Comparison of ENCODE assay signal across 10 cellular contexts in the genomic region with DNA sequence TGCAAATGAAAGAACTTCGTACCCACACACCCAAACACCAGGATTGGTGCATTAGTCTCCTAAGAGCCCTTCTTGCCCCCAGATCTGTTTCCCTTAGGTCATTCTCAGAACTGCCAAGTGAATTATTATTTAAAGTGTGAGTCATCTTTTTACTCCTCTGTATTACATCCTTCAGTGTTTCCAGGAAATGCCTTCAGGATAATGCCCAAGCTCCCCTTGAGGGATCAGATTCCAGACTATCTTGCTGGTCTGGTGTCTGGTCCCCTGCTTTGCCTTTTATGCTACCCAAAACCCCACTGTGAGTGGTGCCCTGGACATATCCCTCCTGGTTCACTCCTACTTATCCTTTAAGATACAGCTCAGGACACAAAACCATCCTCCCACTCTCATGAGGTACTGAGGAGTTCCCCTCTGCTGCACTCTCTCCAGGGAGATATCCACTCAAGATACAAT. TPM values are rescaled to one million over a fixed set of nuclear protein-coding genes. Genes with fewer than 3 reads are reported as not detected.
DNase-seq lines count a peak whose midpoint lies in the region; ATAC-seq, FAIRE-seq and TF ChIP-seq lines count a peak whose summit lies in the region.
"Had no signal": no experiment of that assay in that cellular context is flagged by ENCODE, and none has a peak within 500 bp of the region (broad histone marks: within the 10 kb centered on the region; RNA-seq: fewer than 3 reads in every experiment).

No MANE protein-coding gene starts in this region.

- FAIRE-seq in HepG2 (lab: Jason Lieb, UNC): no peak

- H3K9ac ChIP-seq in HepG2 (ENCODE audit: insufficient read depth, low read depth, low read length): no peak overlapping the region

- POLR2A ChIA-PET in HepG2 (lab: Yijun Ruan, JAX): no interaction called here

- in situ Hi-C loops in HepG2 (cut with HindIII; ENCODE audit: extremely low pct_ligation_motif_present, low pct_unique_long_range_greater_than_20kb): no loop called here

- H3K9me3 ChIP-seq in Peyer's patch (no peaks in the 10 kb centered on the region), HepG2 (ENCODE audit: low read length) (no peaks in the 10 kb centered on the region)
- H3K9me3 ChIP-seq: sigmoid colon had no signal

- H4K20me1 ChIP-seq in HepG2 (ENCODE audit: insufficient read depth, low read length): no peaks in the 10 kb centered on the region

- TF ChIP-seq EP300 in HepG2 (IDR thresholded peaks at IDR 0.05; ENCODE audit: low read depth in 2 of 2, low read length in 2 of 2): no peak
- TF ChIP-seq EP300 in HepG2 (CRISPR knock-in tag; IDR thresholded peaks at IDR 0.05; ENCODE audit: borderline replicate concordance): no peak

- H3K4me2 ChIP-seq in HepG2 (ENCODE audit: low read depth, low read length): no peak overlapping the region

- ATAC-seq in Right ventricle myocardium superior (ENCODE audit: poor library complexity) (peak; percentile 57), HepG2 (no peak), GM19324 (IDR thresholded peaks at IDR 0.05; ENCODE audit: low FRiP score, unreplicated experiment) (no peak)

- H3K27ac ChIP-seq in Peyer's patch: peak overlapping the region in 3 of 4 donors; percentile 42 to 68 (median 57)
- H3K27ac ChIP-seq in HepG2 (ENCODE audit: extremely low read length, insufficient read depth, low read length): no peak overlapping the region
- H3K27ac ChIP-seq: sigmoid colon had no signal

- DNase-seq in Right ventricle myocardium superior (no peak), cardiac septum (ENCODE audit: low spot score) (no peak), Peyer's patch (peak in 1 of 3 donors; percentile 52), foreskin melanocyte (peak; percentile 29), putamen (ENCODE audit: low spot score) (no peak), HepG2 (ENCODE audit: low spot score) (no peak)
- no peak for DNase-seq in activated CD4-positive, alpha-beta T cell treated with anti-CD3 and anti-CD28 coated beads for 48 hours
- DNase-seq: cerebellar nuclear complex, sigmoid colon had no signal

- TF ChIP-seq RAD21 in HepG2 (CRISPR knock-in tag; IDR thresholded peaks at IDR 0.05): no peak

- H3K4me3 ChIP-seq in Peyer's patch (no peak overlapping the region), HepG2 (replicated peaks in 1 of 3; ENCODE audit: insufficient read depth in 1 of 3, low read depth in 2 of 3, low read length in 3 of 3) (no peak overlapping the region)
- H3K4me3 ChIP-seq: sigmoid colon had no signal

- TF ChIP-seq POLR2A in Peyer's patch (IDR thresholded peaks at IDR 0.05) (peak in 1 of 2 donors; percentile 45), HepG2 (IDR thresholded peaks at IDR 0.05; ENCODE audit: insufficient read depth in 1 of 2, low read depth in 2 of 2, low read length in 2 of 2) (no peak)

- H3K4me1 ChIP-seq in Peyer's patch (peaks cover 0 to 8% (median 1%) of the 10 kb centered on the region in 4 donors), HepG2 (ENCODE audit: insufficient read depth, low read length) (no peaks in the 10 kb centered on the region)

- peak in 1 of 6 experiments; percentile 4 for TF ChIP-seq CTCF in Peyer's patch (IDR thresholded peaks at IDR 0.05)
- no peak for TF ChIP-seq CTCF in HepG2 (CRISPR knock-in tag; IDR thresholded peaks at IDR 0.05)

- no peaks in the 10 kb centered on the region for H3K79me2 ChIP-seq in HepG2 (ENCODE audit: insufficient read depth, low read length)

- H2AFZ ChIP-seq in HepG2 (ENCODE audit: low read length): no peak overlapping the region

- H3K27me3 ChIP-seq in Peyer's patch (no peaks in the 10 kb centered on the region), HepG2 (ENCODE audit: control insufficient read depth in 1 of 2, insufficient read depth in 2 of 2, low read length in 2 of 2) (no peaks in the 10 kb centered on the region; a peak in 1 of 5 replicates)
- H3K27me3 ChIP-seq: sigmoid colon had no signal

- H3K36me3 ChIP-seq in Peyer's patch (no peaks in the 10 kb centered on the region), HepG2 (replicated peaks in 1 of 2; ENCODE audit: control insufficient read depth in 1 of 2, insufficient read depth in 2 of 2, low read length in 2 of 2) (no peaks in the 10 kb centered on the region)
- H3K36me3 ChIP-seq: sigmoid colon had no signal

- intact Hi-C loops in Right ventricle myocardium superior (cut with DNase I): no loop called here
- intact Hi-C loops in cardiac septum (cut with DNase I): no loop called here
- intact Hi-C loops in HepG2 (cut with micrococcal nuclease; ENCODE audit: unreplicated experiment): no loop called here

- WGBS in HepG2 (ENCODE audit: low lambda C conversion rate): 7% methylated on average over 1 of the region's 1 CpG

- CTCF ChIA-PET in HepG2 (lab: Yijun Ruan, JAX; ENCODE audit: low intra/inter-chr PET ratio, low total read pairs): no interaction called here

- no TSS peak for BruUV-seq in HepG2 (replicated peaks; lab: Mats Ljungman, UMichigan)

TF ChIP-seq in HepG2, 621 proteins besides CTCF, POLR2A, EP300 and RAD21 (continues in another document):
- TF ChIP-seq GLI4 (CRISPR knock-in tag; IDR thresholded peaks at IDR 0.05; ENCODE audit: borderline replicate concordance) (no peak), MTA1 (CRISPR knock-in tag; IDR thresholded peaks at IDR 0.05; ENCODE audit: borderline replicate concordance) (no peak), ZNF614 (CRISPR knock-in tag; IDR thresholded peaks at IDR 0.05; ENCODE audit: borderline replicate concordance) (no peak)

RNA-seq across cellular contexts. Expression of a gene that starts 57.3 kb away (rescaled TPM):
- total RNA-seq in Right ventricle myocardium superior: 10.0 TPM
- total RNA-seq in cardiac septum: 12.0 TPM
- 10 to 100 TPM; 10.7 to 20.6 (median 11.7) TPM for total RNA-seq in Peyer's patch
- total RNA-seq in HepG2 (2016; rRNA removed; fragmentation: Illumina TruSeq; extraction: Trizol): 23.7 and 38.8 TPM in 2 replicates
- total RNA-seq in HepG2 (2016; cell fraction: cytosol; rRNA removed; fragmentation: Illumina TruSeq; extraction: Trizol; ENCODE audit: low read depth): 8.9 and 12.6 TPM in 2 replicates
- 26.0 and 37.5 TPM in 2 replicates for total RNA-seq in HepG2 (2016; cell fraction: insoluble cytoplasmic fraction; rRNA removed; fragmentation: Illumina TruSeq; extraction: Trizol)
- total RNA-seq in HepG2 (2016; cell fraction: membrane; rRNA removed; fragmentation: Illumina TruSeq; extraction: Trizol): 23.1 and 27.8 TPM in 2 replicates
- total RNA-seq in HepG2 (2016; cell fraction: nucleus; rRNA removed; fragmentation: Illumina TruSeq; extraction: Trizol): 22.3 and 24.0 TPM in 2 replicates
- polyA plus RNA-seq in HepG2 (2011; rRNA removed): 2.7 and 2.8 TPM in 2 replicates
- 0.79 and 1.5 TPM in 2 replicates for polyA plus RNA-seq in HepG2 (2011; cell fraction: cytosol; rRNA removed)
- 1.7 TPM in 2 replicates for polyA plus RNA-seq in HepG2 (2011; cell fraction: nucleus; rRNA removed)
- 3.7 and 4.6 TPM in 2 replicates for polyA plus RNA-seq in HepG2 (2012)
- polyA plus RNA-seq in HepG2 (2016; cell fraction: cytosol; fragmentation: Illumina TruSeq; extraction: Trizol; ENCODE audit: low read depth): 5.2 and 5.4 TPM in 2 replicates
- 27.8 and 30.8 TPM in 2 replicates for polyA plus RNA-seq in HepG2 (2016; cell fraction: insoluble cytoplasmic fraction; fragmentation: Illumina TruSeq; extraction: Trizol; ENCODE audit: low read depth)
- 10.5 and 11.2 TPM in 2 replicates for polyA plus RNA-seq in HepG2 (2016; cell fraction: membrane; fragmentation: Illumina TruSeq; extraction: Trizol; ENCODE audit: low read depth)
- 22.1 and 22.9 TPM in 2 replicates for polyA plus RNA-seq in HepG2 (2016; cell fraction: nucleus; fragmentation: Illumina TruSeq; extraction: Trizol; ENCODE audit: insufficient read depth, low read depth)
- polyA minus RNA-seq in HepG2 (2011; rRNA and poly(A)+ RNA removed; ENCODE audit: low replicate concordance): 2.6 and 8.4 TPM in 2 replicates
- 3.6 and 4.1 TPM in 2 replicates for polyA minus RNA-seq in HepG2 (2011; cell fraction: cytosol; rRNA and poly(A)+ RNA removed)
- polyA minus RNA-seq in HepG2 (2011; cell fraction: nucleus; rRNA and poly(A)+ RNA removed): 11.7 and 12.5 TPM in 2 replicates

RNA-seq across cellular contexts. Expression of a gene that starts 58.8 kb away (rescaled TPM):
- 5.0 TPM for total RNA-seq in Right ventricle myocardium superior
- 11.6 TPM for total RNA-seq in cardiac septum
- total RNA-seq in Peyer's patch: 10 to 100 TPM in 3 of 4 donors, 1 to 10 TPM in 1; 5.0 to 18.4 (median 11.4) TPM
- total RNA-seq in HepG2 (2016; rRNA removed; fragmentation: Illumina TruSeq; extraction: Trizol): 4.2 and 4.7 TPM in 2 replicates
- total RNA-seq in HepG2 (2016; cell fraction: cytosol; rRNA removed; fragmentation: Illumina TruSeq; extraction: Trizol; ENCODE audit: low read depth): 3.1 and 3.7 TPM in 2 replicates
- total RNA-seq in HepG2 (2016; cell fraction: insoluble cytoplasmic fraction; rRNA removed; fragmentation: Illumina TruSeq; extraction: Trizol): 4.2 and 4.6 TPM in 2 replicates
- total RNA-seq in HepG2 (2016; cell fraction: membrane; rRNA removed; fragmentation: Illumina TruSeq; extraction: Trizol): 6.8 and 7.1 TPM in 2 replicates
- 4.9 and 6.3 TPM in 2 replicates for total RNA-seq in HepG2 (2016; cell fraction: nucleus; rRNA removed; fragmentation: Illumina TruSeq; extraction: Trizol)
- polyA plus RNA-seq in HepG2 (2011; rRNA removed): 9.5 and 12.4 TPM in 2 replicates
- polyA plus RNA-seq in HepG2 (2011; cell fraction: cytosol; rRNA removed): 5.5 and 9.1 TPM in 2 replicates
- 2.7 and 3.3 TPM in 2 replicates for polyA plus RNA-seq in HepG2 (2011; cell fraction: nucleus; rRNA removed)
- 7.0 and 9.5 TPM in 2 replicates for polyA plus RNA-seq in HepG2 (2012)
- 6.5 and 7.1 TPM in 2 replicates for polyA plus RNA-seq in HepG2 (2016; cell fraction: cytosol; fragmentation: Illumina TruSeq; extraction: Trizol; ENCODE audit: low read depth)
- polyA plus RNA-seq in HepG2 (2016; cell fraction: insoluble cytoplasmic fraction; fragmentation: Illumina TruSeq; extraction: Trizol; ENCODE audit: low read depth): 4.9 and 5.4 TPM in 2 replicates
- polyA plus RNA-seq in HepG2 (2016; cell fraction: membrane; fragmentation: Illumina TruSeq; extraction: Trizol; ENCODE audit: low read depth): 7.9 and 8.2 TPM in 2 replicates
- 6.4 and 7.2 TPM in 2 replicates for polyA plus RNA-seq in HepG2 (2016; cell fraction: nucleus; fragmentation: Illumina TruSeq; extraction: Trizol; ENCODE audit: insufficient read depth, low read depth)
- polyA minus RNA-seq in HepG2 (2011; rRNA and poly(A)+ RNA removed; ENCODE audit: low replicate concordance): 1.2 and 3.8 TPM in 2 replicates
- polyA minus RNA-seq in HepG2 (2011; cell fraction: cytosol; rRNA and poly(A)+ RNA removed): 5.8 and 7.9 TPM in 2 replicates
- polyA minus RNA-seq in HepG2 (2011; cell fraction: nucleus; rRNA and poly(A)+ RNA removed): 11.7 and 11.8 TPM in 2 replicates
